Comparison of ENCODE assay signal across 7 cellular contexts in genomic region chr6:3913077-3913957, GRCh38.
DNase-seq lines count a peak whose midpoint lies in the region; ATAC-seq, FAIRE-seq and TF ChIP-seq lines count a peak whose summit lies in the region.

No MANE protein-coding gene starts in this region.

- H3K79me2 ChIP-seq in HepG2 (ENCODE audit: insufficient read depth, low read length), result peaks cover 13% of the 10 kb centered on the region

- H3K4me2 ChIP-seq in HepG2 (ENCODE audit: low read depth, low read length), result peak overlapping the region; percentile 69

- ATAC-seq in HepG2 (peak; percentile 84), HG02571 (IDR thresholded peaks at IDR 0.05; ENCODE audit: unreplicated experiment) (no peak), GM19463 (IDR thresholded peaks at IDR 0.05; ENCODE audit: unreplicated experiment) (no peak)

- intact Hi-C loops in HepG2 (cut with micrococcal nuclease; ENCODE audit: unreplicated experiment), result loop anchor here (1.0 kb wide), 2 partner anchors 20 to 73 kb away; no protein-coding TSS in a partner anchor

- H2AFZ ChIP-seq in HepG2 (ENCODE audit: low read length), result no peak overlapping the region

- DNase-seq in M059J (ENCODE audit: low read depth) (peak; percentile 100), brain microvascular endothelial cell (peak; percentile 97), HepG2 (ENCODE audit: low spot score) (peak; percentile 99), ureter (ENCODE audit: low spot score) (peak; percentile 66)
- no peak for DNase-seq in activated T-cell treated with anti-CD3 and anti-CD28 coated beads, Interleukin-2, amount 50 U/mL, for 1 hour

- TF ChIP-seq POLR2A in HepG2 (IDR thresholded peaks at IDR 0.05; ENCODE audit: insufficient read depth in 1 of 2, low read depth in 2 of 2, low read length in 2 of 2), result 0 out of 4 replicates have a peak, but pooled peaks of 1 of the 2 experiments have one; percentile 18

- CTCF ChIA-PET in HepG2 (lab: Yijun Ruan, JAX; ENCODE audit: low intra/inter-chr PET ratio, low total read pairs), result interaction anchor here (1.2 kb wide), 2 partner anchors 20 to 165 kb away, joined by 3 to 4 read pairs; no protein-coding TSS in a partner anchor

- BruUV-seq in HepG2 (replicated peaks; lab: Mats Ljungman, UMichigan), result TSS peak; percentile 95

- H3K27ac ChIP-seq in brain microvascular endothelial cell, result peak overlapping the region; percentile 74
- H3K27ac ChIP-seq in HepG2 (ENCODE audit: extremely low read length, insufficient read depth, low read length), result peak overlapping the region; percentile 94

- peaks cover 76% of the 10 kb centered on the region for H3K4me1 ChIP-seq in HepG2 (ENCODE audit: insufficient read depth, low read length)

- H3K36me3 ChIP-seq in brain microvascular endothelial cell (replicated peaks), result no peaks in the 10 kb centered on the region
- H3K36me3 ChIP-seq in HepG2 (replicated peaks in 1 of 2; ENCODE audit: control insufficient read depth in 1 of 2, insufficient read depth in 2 of 2, low read length in 2 of 2), result no peaks in the 10 kb centered on the region

- 0 out of 2 replicates have a peak, but pooled peaks have one; percentile 12 for TF ChIP-seq RAD21 in HepG2 (CRISPR knock-in tag; IDR thresholded peaks at IDR 0.05)

- no peak overlapping the region for H3K4me3 ChIP-seq in brain microvascular endothelial cell (ENCODE audit: low read depth, low read length)
- H3K4me3 ChIP-seq in HepG2 (replicated peaks in 1 of 3; ENCODE audit: insufficient read depth in 1 of 3, low read depth in 2 of 3, low read length in 3 of 3), result peak overlapping the region in 2 of 3 experiments; percentile 4 to 34; a peak in 2 of 6 replicates

- no peaks in the 10 kb centered on the region for H4K20me1 ChIP-seq in HepG2 (ENCODE audit: insufficient read depth, low read length)

- no peak for TF ChIP-seq CTCF in brain microvascular endothelial cell (IDR thresholded peaks at IDR 0.05; ENCODE audit: low read depth, low read length, missing control alignments)
- no peak for TF ChIP-seq CTCF in HepG2 (CRISPR knock-in tag; IDR thresholded peaks at IDR 0.05)

- in situ Hi-C loops in brain microvascular endothelial cell (cut with HindIII; ENCODE audit: low pct_ligation_motif_present, low sequenced_read_pairs) (no loop called here), HepG2 (cut with HindIII; ENCODE audit: extremely low pct_ligation_motif_present, low pct_unique_long_range_greater_than_20kb) (no loop called here)

- peak; percentile 85 for FAIRE-seq in HepG2 (lab: Jason Lieb, UNC)

- no peaks in the 10 kb centered on the region for H3K27me3 ChIP-seq in brain microvascular endothelial cell (replicated peaks)
- no peaks in the 10 kb centered on the region for H3K27me3 ChIP-seq in HepG2 (ENCODE audit: control insufficient read depth in 1 of 2, insufficient read depth in 2 of 2, low read length in 2 of 2)

- POLR2A ChIA-PET in HepG2 (lab: Yijun Ruan, JAX), result interaction anchor here (0.6 to 4.5 kb wide), 38 partner anchors 7 to 557 kb away, joined by 3 to 49 read pairs (median 9); partner anchors contain the start of genes FAM50B, PXDC1 and SLC22A23

- H3K9ac ChIP-seq in HepG2 (ENCODE audit: insufficient read depth, low read depth, low read length), result peak overlapping the region; percentile 69

- WGBS in HepG2 (ENCODE audit: low lambda C conversion rate), result 11% methylated on average over 6 of the region's 6 CpGs

- H3K9me3 ChIP-seq in HepG2 (ENCODE audit: low read length), result peaks cover 19% of the 10 kb centered on the region

- TF ChIP-seq EP300 in HepG2 (IDR thresholded peaks at IDR 0.05; ENCODE audit: low read depth in 2 of 2, low read length in 2 of 2), result peak; percentile 57 to 97
- TF ChIP-seq EP300 in HepG2 (CRISPR knock-in tag; IDR thresholded peaks at IDR 0.05; ENCODE audit: borderline replicate concordance), result peak; percentile 47

TF ChIP-seq in HepG2, 621 proteins besides CTCF, POLR2A, EP300 and RAD21 (continues in another document):
- TF ChIP-seq TOE1 (CRISPR knock-in tag; IDR thresholded peaks at IDR 0.05) (no peak), CHD4 (IDR thresholded peaks at IDR 0.05; ENCODE audit: borderline replicate concordance, low read length) (peak; percentile 97; the same call in 1 of the 2 replicates), RNF2 (conservative IDR thresholded peaks at IDR 0.05; ENCODE audit: low read depth) (no peak), TFAP4 (IDR thresholded peaks at IDR 0.05; ENCODE audit: borderline replicate concordance, low read depth) (peak; percentile 96), ZNF230 (CRISPR knock-in tag; IDR thresholded peaks at IDR 0.05) (no peak), KIAA2018 (CRISPR knock-in tag; IDR thresholded peaks at IDR 0.05; ENCODE audit: borderline replicate concordance) (no peak), ZNF747 (CRISPR knock-in tag; IDR thresholded peaks at IDR 0.05; ENCODE audit: borderline replicate concordance) (0 out of 2 replicates have a peak, but pooled peaks have one; percentile 37), KMT2A (CRISPR knock-in tag; IDR thresholded peaks at IDR 0.05) (no peak), PAF1 (CRISPR knock-in tag; IDR thresholded peaks at IDR 0.05) (no peak)
- TF ChIP-seq, protein P1, sequence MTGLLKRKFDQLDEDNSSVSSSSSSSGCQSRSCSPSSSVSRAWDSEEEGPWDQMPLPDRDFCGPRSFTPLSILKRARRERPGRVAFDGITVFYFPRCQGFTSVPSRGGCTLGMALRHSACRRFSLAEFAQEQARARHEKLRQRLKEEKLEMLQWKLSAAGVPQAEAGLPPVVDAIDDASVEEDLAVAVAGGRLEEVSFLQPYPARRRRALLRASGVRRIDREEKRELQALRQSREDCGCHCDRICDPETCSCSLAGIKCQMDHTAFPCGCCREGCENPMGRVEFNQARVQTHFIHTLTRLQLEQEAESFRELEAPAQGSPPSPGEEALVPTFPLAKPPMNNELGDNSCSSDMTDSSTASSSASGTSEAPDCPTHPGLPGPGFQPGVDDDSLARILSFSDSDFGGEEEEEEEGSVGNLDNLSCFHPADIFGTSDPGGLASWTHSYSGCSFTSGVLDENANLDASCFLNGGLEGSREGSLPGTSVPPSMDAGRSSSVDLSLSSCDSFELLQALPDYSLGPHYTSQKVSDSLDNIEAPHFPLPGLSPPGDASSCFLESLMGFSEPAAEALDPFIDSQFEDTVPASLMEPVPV (CRISPR knock-in tag; IDR thresholded peaks at IDR 0.05), result no peak
